ENCODE assay signal across 22 cellular contexts in genomic region chr9:134854541-134854981, GRCh38. TPM values are rescaled to one million over a fixed set of nuclear protein-coding genes. Genes with fewer than 3 reads are reported as not detected.
"Had no signal": no experiment of that assay in that cellular context is flagged by ENCODE, and none has a peak within 500 bp of the region (broad histone marks: within the 10 kb centered on the region; RNA-seq: fewer than 3 reads in every experiment).

No MANE protein-coding gene starts in this region.

- H3K4me3 ChIP-seq: body of pancreas, cardiac muscle cell, prostate gland, tibial artery, uterus had no signal

- DNase-seq: activated CD4-positive, alpha-beta memory T cell treated with anti-CD3 and anti-CD28 coated beads, Interleukin-2, amount 10 ng/mL, durations not matched to agents 7 days and 5 days; activated CD4-positive, alpha-beta T cell treated with anti-CD3 and anti-CD28 coated beads, Interleukin-2, amount 10 ng/mL, durations not matched to agents 24 days and 14 days; activated effector memory CD4-positive, alpha-beta T cell treated with Interleukin-2 at 50 U/mL for 16 hours; activated naive CD4-positive, alpha-beta T cell treated with anti-CD3 and anti-CD28 coated beads, Interleukin-2, amount 50 U/mL, for 16 hours; activated naive CD8-positive, alpha-beta T cell treated with anti-CD3 and anti-CD28 coated beads, Interleukin-2, amount 50 U/mL, for 24 hours; activated T-cell treated with anti-CD3 and anti-CD28 coated beads, Interleukin-2, amount 50 U/mL, for 72 hours; effector CD8-positive, alpha-beta T cell; foreskin keratinocyte; immature natural killer cell; nephron progenitor cell; nucleus accumbens; stimulated activated CD4-positive, alpha-beta T cell treated with anti-CD3 and anti-CD28 coated beads, Interleukin-1b, Interleukin-23, amount 100 ng/mL, for 48 hours; substantia nigra; uterus had no signal

- H3K9me3 ChIP-seq: body of pancreas, prostate gland, tibial artery, uterus had no signal

- H3K4me1 ChIP-seq: body of pancreas, foreskin keratinocyte, prostate gland, uterus had no signal

- H3K36me3 ChIP-seq: cardiac muscle cell, prostate gland, tibial artery, uterus had no signal

- H3K27me3 ChIP-seq: body of pancreas, cardiac muscle cell, foreskin keratinocyte, tibial artery, uterus had no signal

- H3K27ac ChIP-seq: body of pancreas, cardiac muscle cell, foreskin keratinocyte, prostate gland, tibial artery, uterus had no signal

- ATAC-seq: activated naive CD8-positive, alpha-beta T cell treated with anti-CD3 and anti-CD28 coated beads, Interleukin-2, amount 50 U/mL, for 24 hours; activated T-cell treated with anti-CD3 and anti-CD28 coated beads, Interleukin-2, amount 50 U/mL, for 72 hours; body of pancreas; foreskin keratinocyte had no signal

RNA-seq across cellular contexts. Expression of gene FCN2, which starts 26.0 kb away (rescaled TPM):
- total RNA-seq: activated CD4-positive, alpha-beta memory T cell treated with anti-CD3 and anti-CD28 coated beads, Interleukin-2, amount 10 ng/mL, durations not matched to agents 7 days and 5 days; activated CD4-positive, alpha-beta T cell treated with anti-CD3 and anti-CD28 coated beads, Interleukin-2, amount 10 ng/mL, durations not matched to agents 24 days and 14 days; activated T-cell treated with anti-CD3 and anti-CD28 coated beads, Interleukin-2, amount 50 U/mL, for 72 hours; body of pancreas; cardiac muscle cell; chondrocyte; foreskin keratinocyte; glomerular endothelial cell; mononuclear cell; myocyte had no signal
- polyA plus RNA-seq: cardiac muscle cell, foreskin keratinocyte, immature natural killer cell had no signal
